29 cellular contexts compared by ENCODE assay signal in the genomic region with DNA sequence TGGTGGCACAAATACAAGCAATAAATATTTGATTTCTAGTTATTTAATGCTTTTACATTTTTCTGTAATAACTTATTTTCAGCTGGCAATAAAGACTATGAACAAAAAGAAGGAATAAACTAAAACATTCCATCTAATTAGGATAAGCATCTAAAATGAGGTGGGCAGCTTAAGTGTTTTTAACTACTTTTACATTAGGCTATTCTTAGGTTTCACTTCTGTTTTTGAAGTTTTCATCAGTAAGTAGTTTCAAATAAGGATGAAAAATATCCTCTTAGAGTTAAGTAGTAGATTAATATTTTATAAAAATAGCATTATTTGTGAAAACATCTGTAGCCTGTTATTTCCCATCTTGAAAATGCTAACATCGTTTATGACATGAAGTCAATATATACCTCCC. TPM values are rescaled to one million over a fixed set of nuclear protein-coding genes. Genes with fewer than 3 reads are reported as not detected.
DNase-seq lines count a peak whose midpoint lies in the region; ATAC-seq, FAIRE-seq and TF ChIP-seq lines count a peak whose summit lies in the region.
"Had no signal": no experiment of that assay in that cellular context is flagged by ENCODE, and none has a peak within 500 bp of the region (broad histone marks: within the 10 kb centered on the region; RNA-seq: fewer than 3 reads in every experiment).

No MANE protein-coding gene starts in this region.

- ATAC-seq in HG03439 (IDR thresholded peaks at IDR 0.05; ENCODE audit: unreplicated experiment): no peak
- ATAC-seq: activated T-cell treated with anti-CD3 and anti-CD28 coated beads, Interleukin-2, amount 50 U/mL, for 72 hours; gastroesophageal sphincter; left ventricle myocardium superior; naive thymus-derived CD8-positive, alpha-beta T cell; stimulated activated memory B cell treated with anti-CD40 and anti-IgM and Interleukin-4, amounts not matched to agents 10 μg/mL and 1 μg/mL and 100 μg/mL, for 72 hours; T-cell had no signal

- H3K36me3 Mint-ChIP-seq in dendritic cell treated with granulocyte-macrophage colony-stimulating factor and Interleukin-4, amounts not matched to agents 40 ng/mL and 50 ng/mL, for 4 days (ENCODE audit: low read depth): peaks cover 80% of the 10 kb centered on the region

- no peak overlapping the region for H3K4me3 ChIP-seq in BLaER1 treated with 17β-estradiol and CSF1 and Interleukin-3, amounts not matched to agents 10 nM and 100 nM
- H3K4me3 ChIP-seq in stomach: no peak overlapping the region
- H3K4me3 ChIP-seq: gastroesophageal sphincter, ovary, PC-9, right atrium auricular region had no signal

- TF ChIP-seq CTCF in stomach (IDR thresholded peaks at IDR 0.05): no peak

- DNase-seq in GM12891 (ENCODE audit: insufficient read length, low spot score) (no peak), NAMALWA (ENCODE audit: low spot score) (peak; percentile 53), DMS153 treated with DMSO at 0.1 percent for 48 hours (lab: John Stamatoyannopoulos, UW; ENCODE audit: unreplicated experiment) (no peak), stomach (no peak), GF-D8 (lab: John Stamatoyannopoulos, UW) (no peak)
- DNase-seq: activated naive CD4-positive, alpha-beta T cell treated with anti-CD3 and anti-CD28 coated beads, Interleukin-2, amount 10 ng/mL, durations not matched to agents 7 days and 5 days; activated T-cell treated with anti-CD3 and anti-CD28 coated beads, Interleukin-2, amount 50 U/mL, for 72 hours; anterior cingulate cortex; CD4-positive, alpha-beta T cell; DMS 273 treated with DMSO at 0.1 percent for 48 hours; Kasumi-1; left ventricle myocardium superior; midbrain; naive thymus-derived CD8-positive, alpha-beta T cell; NCI-H2081 treated with DMSO at 0.1 percent for 48 hours; NCI-H774; ovary; PC-9; SHP77 treated with DMSO at 0.1 percent for 48 hours; stimulated activated CD4-positive, alpha-beta T cell treated with anti-CD3 and anti-CD28 coated beads, Interleukin-4, amount 100 ng/mL, for 1 hour; T-cell had no signal

- H3K36me3 ChIP-seq in BLaER1 treated with 17β-estradiol and CSF1 and Interleukin-3, amounts not matched to agents 10 nM and 100 nM: peaks cover 61 to 85% (median 76%) of the 10 kb centered on the region in 11 experiments
- H3K36me3 ChIP-seq in stomach: peaks cover 41 to 83% (median 77%) of the 10 kb centered on the region in 4 donors
- H3K36me3 ChIP-seq: ovary had no signal

- no peaks in the 10 kb centered on the region for H3K27me3 ChIP-seq in BLaER1 treated with 17β-estradiol and CSF1 and Interleukin-3, amounts not matched to agents 10 nM and 100 nM
- no peaks in the 10 kb centered on the region for H3K27me3 ChIP-seq in stomach
- H3K27me3 ChIP-seq: gastroesophageal sphincter, ovary, right atrium auricular region had no signal

- intact Hi-C loops in dendritic cell treated with granulocyte-macrophage colony-stimulating factor and Interleukin-4, amounts not matched to agents 40 ng/mL and 50 ng/mL, for 4 days (cut with micrococcal nuclease): loop anchor here (1.0 kb wide), 1 partner anchor 12 kb away; no protein-coding TSS in a partner anchor
- intact Hi-C loops in stomach (cut with DNase I; ENCODE audit: low total_unique reads): no loop called here

- TF ChIP-seq POLR2A in GM12891 (IDR thresholded peaks at IDR 0.05; ENCODE audit: low read depth, low read length): no peak
- no peak for TF ChIP-seq POLR2A in stomach (IDR thresholded peaks at IDR 0.05)

- H3K4me2 ChIP-seq in BLaER1 treated with 17β-estradiol and CSF1 and Interleukin-3, amounts not matched to agents 10 nM and 100 nM: peak overlapping the region; percentile 3 to 84 (median 61); a peak in 19 of 22 replicates
- H3K4me2 ChIP-seq: PC-9 had no signal

- no peaks in the 10 kb centered on the region for H3K9me3 Mint-ChIP-seq in dendritic cell treated with granulocyte-macrophage colony-stimulating factor and Interleukin-4, amounts not matched to agents 40 ng/mL and 50 ng/mL, for 4 days
- H3K9me3 Mint-ChIP-seq: activated CD4-positive, alpha-beta T cell treated with anti-CD3 and anti-CD28 coated beads, Interleukin-2, amount 10 ng/mL, durations not matched to agents 24 days and 14 days; activated naive CD4-positive, alpha-beta T cell treated with anti-CD3 and anti-CD28 coated beads, Interleukin-2, amount 10 ng/mL, durations not matched to agents 7 days and 5 days; activated T-cell treated with anti-CD3 and anti-CD28 coated beads, Interleukin-2, amount 50 U/mL, for 72 hours; CD4-positive, alpha-beta T cell; naive thymus-derived CD8-positive, alpha-beta T cell; stimulated activated memory B cell treated with anti-CD40 and anti-IgM and Interleukin-4, amounts not matched to agents 10 μg/mL and 1 μg/mL and 100 μg/mL, for 72 hours; T-cell had no signal

- no peak for TF ChIP-seq EP300 in stomach (IDR thresholded peaks at IDR 0.05)

- H3K9me3 ChIP-seq in BLaER1 treated with 17β-estradiol and CSF1 and Interleukin-3, amounts not matched to agents 10 nM and 100 nM (replicated peaks in 1 of 11): no peaks in the 10 kb centered on the region
- no peaks in the 10 kb centered on the region for H3K9me3 ChIP-seq in stomach
- H3K9me3 ChIP-seq: gastroesophageal sphincter, ovary, right atrium auricular region had no signal

- no peak for FAIRE-seq in GM12891 (lab: Jason Lieb, UNC)
- FAIRE-seq: islet of Langerhans had no signal

- no peaks in the 10 kb centered on the region for H3K27me3 Mint-ChIP-seq in dendritic cell treated with granulocyte-macrophage colony-stimulating factor and Interleukin-4, amounts not matched to agents 40 ng/mL and 50 ng/mL, for 4 days
- H3K27me3 Mint-ChIP-seq: activated CD4-positive, alpha-beta T cell treated with anti-CD3 and anti-CD28 coated beads, Interleukin-2, amount 10 ng/mL, durations not matched to agents 24 days and 14 days; activated naive CD4-positive, alpha-beta T cell treated with anti-CD3 and anti-CD28 coated beads, Interleukin-2, amount 10 ng/mL, durations not matched to agents 7 days and 5 days; CD4-positive, alpha-beta T cell; naive thymus-derived CD8-positive, alpha-beta T cell; stimulated activated memory B cell treated with anti-CD40 and anti-IgM and Interleukin-4, amounts not matched to agents 10 μg/mL and 1 μg/mL and 100 μg/mL, for 72 hours; T-cell had no signal

- H3K9ac ChIP-seq in BLaER1 treated with 17β-estradiol and CSF1 and Interleukin-3, amounts not matched to agents 10 nM and 100 nM: peak overlapping the region in 5 of 11 experiments; percentile 16 to 64 (median 44); a peak in 5 of 22 replicates

- H3K27ac ChIP-seq in BLaER1 treated with 17β-estradiol and CSF1 and Interleukin-3, amounts not matched to agents 10 nM and 100 nM: peak overlapping the region in 9 of 11 experiments; percentile 6 to 45 (median 30); a peak in 12 of 22 replicates
- H3K27ac ChIP-seq in stomach: no peak overlapping the region
- H3K27ac ChIP-seq: gastroesophageal sphincter, ovary, PC-9, right atrium auricular region had no signal

- peak overlapping the region; percentile 37 for H3K27ac Mint-ChIP-seq in dendritic cell treated with granulocyte-macrophage colony-stimulating factor and Interleukin-4, amounts not matched to agents 40 ng/mL and 50 ng/mL, for 4 days
- H3K27ac Mint-ChIP-seq: activated naive CD4-positive, alpha-beta T cell treated with anti-CD3 and anti-CD28 coated beads, Interleukin-2, amount 10 ng/mL, durations not matched to agents 7 days and 5 days; activated T-cell treated with anti-CD3 and anti-CD28 coated beads, Interleukin-2, amount 50 U/mL, for 72 hours; CD4-positive, alpha-beta T cell; stimulated activated memory B cell treated with anti-CD40 and anti-IgM and Interleukin-4, amounts not matched to agents 10 μg/mL and 1 μg/mL and 100 μg/mL, for 72 hours; T-cell had no signal

- peaks cover 13 to 96% (median 40%) of the 10 kb centered on the region in 11 experiments; a peak in 21 of 22 replicates for H4K20me1 ChIP-seq in BLaER1 treated with 17β-estradiol and CSF1 and Interleukin-3, amounts not matched to agents 10 nM and 100 nM

- peaks cover 30% of the 10 kb centered on the region for H3K4me1 Mint-ChIP-seq in dendritic cell treated with granulocyte-macrophage colony-stimulating factor and Interleukin-4, amounts not matched to agents 40 ng/mL and 50 ng/mL, for 4 days (ENCODE audit: low read depth)

- WGBS in stomach, 5 donors: 46 to 65% (median 56%) methylated on average over 1 of the region's 1 CpG

- no peak overlapping the region for H3K4me3 Mint-ChIP-seq in dendritic cell treated with granulocyte-macrophage colony-stimulating factor and Interleukin-4, amounts not matched to agents 40 ng/mL and 50 ng/mL, for 4 days
- H3K4me3 Mint-ChIP-seq: activated CD4-positive, alpha-beta T cell treated with anti-CD3 and anti-CD28 coated beads, Interleukin-2, amount 10 ng/mL, durations not matched to agents 24 days and 14 days; activated naive CD4-positive, alpha-beta T cell treated with anti-CD3 and anti-CD28 coated beads, Interleukin-2, amount 10 ng/mL, durations not matched to agents 7 days and 5 days; activated T-cell treated with anti-CD3 and anti-CD28 coated beads, Interleukin-2, amount 50 U/mL, for 72 hours; CD4-positive, alpha-beta T cell; naive thymus-derived CD8-positive, alpha-beta T cell; stimulated activated memory B cell treated with anti-CD40 and anti-IgM and Interleukin-4, amounts not matched to agents 10 μg/mL and 1 μg/mL and 100 μg/mL, for 72 hours; T-cell had no signal

- peaks cover 58 to 70% (median 68%) of the 10 kb centered on the region in 10 experiments for H3K4me1 ChIP-seq in BLaER1 treated with 17β-estradiol and CSF1 and Interleukin-3, amounts not matched to agents 10 nM and 100 nM
- H3K4me1 ChIP-seq in stomach: peaks cover 0 to 47% (median 16%) of the 10 kb centered on the region in 4 donors

TF ChIP-seq in GM12891, 5 proteins besides CTCF, POLR2A, EP300 and RAD21:
- TF ChIP-seq SPI1 (IDR thresholded peaks at IDR 0.05; ENCODE audit: low read depth, low read length) (peak; percentile 69; the same call in 1 of the 2 replicates), POU2F2 (IDR thresholded peaks at IDR 0.05; ENCODE audit: low read depth, low read length) (no peak)

RNA-seq across cellular contexts. Expression of a gene that starts 15.9 kb away (rescaled TPM):
- polyA plus RNA-seq in GM12891 (2012; ENCODE audit: low read depth, missing spikeins): 28.2 TPM
- total RNA-seq in stomach: 100 to 1,000 TPM in 1 of 5 donors, 10 to 100 TPM in 4; 20.0 to 176 (median 87.5) TPM
- polyA plus RNA-seq in stomach: 10 to 100 TPM; 21.8 to 37.9 (median 33.3) TPM

Comparison
In these comparisons a context has a peak if more than half of its experiments do, and no peak if none do; other contexts are left out.
1. H3K27ac ChIP-seq: peak in BLaER1 treated with 17β-estradiol and CSF1 and Interleukin-3, amounts not matched to agents 10 nM and 100 nM (9 of 11); none in stomach (0 of 5).